10 cellular contexts compared by ENCODE assay signal in the genomic region with DNA sequence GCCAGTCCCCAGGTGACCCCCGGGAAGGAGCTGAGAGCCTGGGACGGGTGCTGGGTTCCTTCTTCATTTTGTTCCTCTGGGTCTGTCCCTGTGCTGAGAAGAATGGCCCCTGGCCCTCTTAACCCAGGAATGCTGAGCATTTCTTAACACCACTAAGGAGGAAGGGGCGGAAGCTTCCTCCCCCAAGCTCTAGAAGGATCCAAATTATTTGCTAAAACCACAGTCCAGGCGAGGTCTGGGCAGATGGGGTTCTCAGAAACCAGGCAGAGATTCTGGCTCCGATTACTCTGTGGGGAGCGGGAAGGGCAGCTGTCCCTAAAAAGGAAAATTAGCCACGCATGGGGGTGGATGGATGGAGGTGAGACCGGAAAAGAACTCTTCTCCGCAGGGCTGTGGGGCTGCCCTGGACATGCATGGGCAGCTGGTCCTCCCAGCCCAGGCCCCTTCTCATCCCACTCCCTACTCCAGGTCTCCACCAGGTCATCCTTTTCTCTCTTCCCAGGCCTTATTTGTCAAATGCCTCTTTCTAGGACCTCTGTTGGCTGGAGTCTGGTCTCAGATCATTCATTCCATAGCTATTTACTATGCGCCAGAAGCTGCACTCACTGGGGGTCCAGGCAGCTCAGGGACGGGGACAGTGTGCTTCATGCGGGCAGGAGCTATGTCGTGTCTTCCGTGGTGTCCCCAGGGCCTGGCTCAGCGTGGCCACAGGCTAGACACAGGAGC. TPM values are rescaled to one million over a fixed set of nuclear protein-coding genes. Genes with fewer than 3 reads are reported as not detected.
A peak's percentile ranks its signal among the peaks of the same experiment; 100 is the strongest.
DNase-seq lines count a peak whose midpoint lies in the region; ATAC-seq and TF ChIP-seq lines count a peak whose summit lies in the region.
"Had no signal": no experiment of that assay in that cellular context is flagged by ENCODE, and none has a peak within 500 bp of the region (broad histone marks: within the 10 kb centered on the region; RNA-seq: fewer than 3 reads in every experiment).

No MANE protein-coding gene starts in this region.

- H3K4me1 ChIP-seq in cardiac muscle cell (ENCODE audit: low read depth) (peaks cover 37% of the 10 kb centered on the region), aorta (ENCODE audit: control insufficient read depth in 1 of 2, insufficient read depth in 2 of 2, low read length in 2 of 2) (no peaks in the 10 kb centered on the region)

- CTCF ChIA-PET in Calu3 (lab: Charles Lee) = interaction anchor here (0.5 to 1.0 kb wide), 4 partner anchors 36 to 136 kb away, joined by 3 to 5 read pairs (median 4); a partner anchor contains a TSS

- ATAC-seq in Right ventricle myocardium inferior = no peak
- ATAC-seq in aorta (ENCODE audit: low FRiP score) = peak; percentile 7
- ATAC-seq in GM18519 (IDR thresholded peaks at IDR 0.05; ENCODE audit: low FRiP score, unreplicated experiment) = no peak

- in situ Hi-C loops in brain microvascular endothelial cell (cut with HindIII; ENCODE audit: low pct_ligation_motif_present, low sequenced_read_pairs) = no loop called here

- no peaks in the 10 kb centered on the region for H3K9me3 ChIP-seq in cardiac muscle cell (ENCODE audit: low read depth)
- no peaks in the 10 kb centered on the region for H3K9me3 ChIP-seq in aorta (ENCODE audit: control insufficient read depth, low read length)

- H3K4me1 Mint-ChIP-seq in mesothelial cell of epicardium (peaks cover 31% of the 10 kb centered on the region), Calu3 (ENCODE audit: low read depth, unreplicated experiment) (peaks cover 54% of the 10 kb centered on the region)

- H3K27me3 Mint-ChIP-seq in mesothelial cell of epicardium (ENCODE audit: low read depth) (no peaks in the 10 kb centered on the region), Calu3 (ENCODE audit: unreplicated experiment) (no peaks in the 10 kb centered on the region)

- H3K36me3 ChIP-seq in cardiac muscle cell (no peaks in the 10 kb centered on the region), brain microvascular endothelial cell (replicated peaks) (no peaks in the 10 kb centered on the region), aorta (ENCODE audit: control insufficient read depth in 1 of 2, insufficient read depth in 2 of 2, low read length in 1 of 2) (no peaks in the 10 kb centered on the region)

- peak overlapping the region; percentile 80 for H3K27ac ChIP-seq in cardiac muscle cell
- peak overlapping the region; percentile 62 for H3K27ac ChIP-seq in brain microvascular endothelial cell
- no peak overlapping the region for H3K27ac ChIP-seq in aorta (ENCODE audit: low read depth in 1 of 2, low read length in 2 of 2)

- H3K36me3 Mint-ChIP-seq in mesothelial cell of epicardium (no peaks in the 10 kb centered on the region), Calu3 (ENCODE audit: insufficient read depth, unreplicated experiment) (peaks cover 5% of the 10 kb centered on the region)

- no peak overlapping the region for H3K4me3 Mint-ChIP-seq in mesothelial cell of epicardium
- H3K4me3 Mint-ChIP-seq in Calu3 (ENCODE audit: low read depth, unreplicated experiment) = no peak overlapping the region

- H3K4me3 ChIP-seq in cardiac muscle cell (no peak overlapping the region), brain microvascular endothelial cell (ENCODE audit: low read depth, low read length) (no peak overlapping the region), aorta (ENCODE audit: low read length in 2 of 2) (no peak overlapping the region)

- WGBS in aorta, 2 donors = 79 to 80% methylated on average over 15 of the region's 15 CpGs

- intact Hi-C loops in Right ventricle myocardium inferior (cut with DNase I) = no loop called here
- intact Hi-C loops in aorta (cut with DNase I) = loop anchor here in 1 of 2 donors (5.0 kb wide), 1 partner anchor 35 kb away; no protein-coding TSS in a partner anchor
- intact Hi-C loops in Calu3 (cut with micrococcal nuclease; ENCODE audit: unreplicated experiment) = no loop called here

- H3K27me3 ChIP-seq in cardiac muscle cell (no peaks in the 10 kb centered on the region), brain microvascular endothelial cell (replicated peaks) (no peaks in the 10 kb centered on the region), aorta (ENCODE audit: control insufficient read depth in 1 of 2, insufficient read depth in 2 of 2, low read length in 1 of 2) (no peaks in the 10 kb centered on the region)

- DNase-seq in cardiac muscle cell (ENCODE audit: low read depth in 1 of 2, low spot score in 1 of 2) = peak; percentile 33 to 77
- no peak for DNase-seq in Right ventricle myocardium inferior (ENCODE audit: missing footprints)
- peak; percentile 35 for DNase-seq in brain microvascular endothelial cell
- no peak for DNase-seq in mesothelial cell of epicardium (ENCODE audit: low spot score in 2 of 2, unreplicated experiment in 2 of 2)
- DNase-seq in aorta = no peak
- no peak for DNase-seq in HK-2 (ENCODE audit: unreplicated experiment)
- no peak for DNase-seq in Calu3
- DNase-seq: OCI-M1, T1000 had no signal

- peak overlapping the region; percentile 91 for H3K27ac Mint-ChIP-seq in mesothelial cell of epicardium
- no peak overlapping the region for H3K27ac Mint-ChIP-seq in Calu3 (ENCODE audit: unreplicated experiment)

- no peak for TF ChIP-seq CTCF in cardiac muscle cell (IDR thresholded peaks at IDR 0.05; ENCODE audit: low read depth, low read length)
- TF ChIP-seq CTCF in brain microvascular endothelial cell (IDR thresholded peaks at IDR 0.05; ENCODE audit: low read depth, low read length, missing control alignments) = no peak
- TF ChIP-seq CTCF in mesothelial cell of epicardium (IDR thresholded peaks at IDR 0.05; ENCODE audit: unreplicated experiment) = no peak
- no peak for TF ChIP-seq CTCF in Calu3 (IDR thresholded peaks at IDR 0.05; ENCODE audit: unreplicated experiment)

- H3K9me3 Mint-ChIP-seq in mesothelial cell of epicardium = no peaks in the 10 kb centered on the region
- H3K9me3 Mint-ChIP-seq in Calu3 (ENCODE audit: low read depth, unreplicated experiment) = no peaks in the 10 kb centered on the region

- BruUV-seq in Calu3 (replicated peaks; lab: Mats Ljungman, UMichigan) = no TSS peak

RNA-seq across cellular contexts. Expression of a gene that starts 45.0 kb away (rescaled TPM):
- total RNA-seq in cardiac muscle cell (131 and 174 TPM in 2 replicates), Right ventricle myocardium inferior (180 TPM), mesothelial cell of epicardium (321 to 346 TPM (median 341 TPM) in 3 replicates), aorta (1,000 to 10,000 TPM; 1,564 to 1,890 TPM), Calu3 (2022) (526 and 606 TPM in 2 replicates)
- polyA plus RNA-seq in cardiac muscle cell (88.7 and 98.0 TPM in 2 replicates), aorta (100 to 1,000 TPM; 170 to 572 TPM)

RNA-seq across cellular contexts. Expression of a gene that starts 48.7 kb away (rescaled TPM):
- total RNA-seq in cardiac muscle cell (54.5 and 83.1 TPM in 2 replicates), Right ventricle myocardium inferior (127 TPM), mesothelial cell of epicardium (54.9 to 64.1 TPM (median 59.1 TPM) in 3 replicates), aorta (10 to 100 TPM; 29.6 to 42.3 TPM), Calu3 (2022) (58.4 and 63.3 TPM in 2 replicates)
- polyA plus RNA-seq in cardiac muscle cell (143 and 193 TPM in 2 replicates), aorta (10 to 100 TPM; 54.2 to 72.6 TPM)

Comparison
In these comparisons a context has a peak if more than half of its experiments do, and no peak if none do; other contexts are left out.
1. DNase-seq: peak in cardiac muscle cell (2 of 2) and brain microvascular endothelial cell (single experiment); none in Right ventricle myocardium inferior (single experiment), mesothelial cell of epicardium (0 of 2), aorta (0 of 2), HK-2 (single experiment) and Calu3 (single experiment).
2. H3K27ac ChIP-seq: peak in cardiac muscle cell (single experiment) and brain microvascular endothelial cell (single experiment); none in aorta (0 of 2).